Comparison of ENCODE assay signal across 16 cellular contexts in the genomic region with DNA sequence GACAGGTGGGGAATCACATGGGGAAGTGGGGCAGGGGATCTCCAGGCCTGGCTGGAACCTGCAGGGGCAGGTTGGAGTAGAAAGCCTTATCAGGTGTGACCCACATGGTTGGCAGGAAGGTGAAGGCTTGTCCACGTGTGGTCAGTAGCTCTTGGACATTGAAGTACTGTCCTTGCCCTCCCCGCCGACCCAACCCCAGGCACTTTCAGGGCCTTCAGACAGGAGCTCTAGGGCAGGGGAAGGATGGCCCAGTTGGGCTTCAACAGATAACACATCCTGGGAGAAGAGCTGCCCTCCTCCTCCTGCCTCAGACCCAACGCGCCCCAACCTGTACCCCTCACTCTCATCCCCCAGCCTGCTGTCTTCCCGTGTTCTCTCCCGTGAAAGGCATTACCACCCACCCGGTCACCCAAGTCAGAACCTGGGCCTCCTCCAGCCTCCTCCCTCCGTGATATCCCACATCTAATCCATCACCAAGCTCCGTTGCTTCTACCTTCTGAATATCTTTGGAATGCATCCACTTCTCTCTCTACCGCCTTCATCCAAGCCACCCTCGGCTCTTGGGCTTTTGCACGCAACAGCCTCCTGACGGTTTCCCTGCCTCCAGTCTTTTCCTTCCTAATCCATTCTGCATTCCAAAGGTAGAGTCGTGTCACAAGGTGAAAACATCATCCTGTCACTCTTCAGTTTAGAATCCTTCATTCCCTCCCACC. TPM values are rescaled to one million over a fixed set of nuclear protein-coding genes. Genes with fewer than 3 reads are reported as not detected.
DNase-seq lines count a peak whose midpoint lies in the region; ATAC-seq and TF ChIP-seq lines count a peak whose summit lies in the region.
"Had no signal": no experiment of that assay in that cellular context is flagged by ENCODE, and none has a peak within 500 bp of the region (broad histone marks: within the 10 kb centered on the region; RNA-seq: fewer than 3 reads in every experiment).

No MANE protein-coding gene starts in this region.

- peak overlapping the region; percentile 64 for H3K4me3 Mint-ChIP-seq in nephron progenitor cell
- H3K4me3 Mint-ChIP-seq: activated CD8-positive, alpha-beta memory T cell treated with anti-CD3 and anti-CD28 coated beads, Interleukin-2, amount 10 ng/mL, durations not matched to agents 7 days and 5 days; immature natural killer cell; natural killer cell had no signal

- TF ChIP-seq CTCF in Peyer's patch (IDR thresholded peaks at IDR 0.05) (no peak), esophagus squamous epithelium (IDR thresholded peaks at IDR 0.05) (no peak), nephron progenitor cell (IDR thresholded peaks at IDR 0.05) (no peak)

- peaks cover 0 to 93% (median 20%) of the 10 kb centered on the region in 4 donors for H3K4me1 ChIP-seq in Peyer's patch
- H3K4me1 ChIP-seq in esophagus squamous epithelium = peaks cover 55 to 100% (median 90%) of the 10 kb centered on the region in 3 donors
- H3K4me1 ChIP-seq in thymus (ENCODE audit: control insufficient read depth, insufficient read depth, low read length) = peaks cover 3% of the 10 kb centered on the region

- H3K9me3 ChIP-seq in Peyer's patch = no peaks in the 10 kb centered on the region
- H3K9me3 ChIP-seq in esophagus squamous epithelium = no peaks in the 10 kb centered on the region
- H3K9me3 ChIP-seq in thymus (ENCODE audit: control insufficient read depth) = no peaks in the 10 kb centered on the region
- H3K9me3 ChIP-seq in MG63 = no peaks in the 10 kb centered on the region
- H3K9me3 ChIP-seq: SK-N-SH had no signal

- H3K4me1 Mint-ChIP-seq in nephron progenitor cell = peaks cover 93% of the 10 kb centered on the region

- peak overlapping the region in 1 of 4 donors; percentile 29 for H3K4me3 ChIP-seq in Peyer's patch
- no peak overlapping the region for H3K4me3 ChIP-seq in esophagus squamous epithelium
- no peak overlapping the region for H3K4me3 ChIP-seq in thymus (ENCODE audit: low read length)
- no peak overlapping the region for H3K4me3 ChIP-seq in MG63
- H3K4me3 ChIP-seq: lung had no signal

- H3K27me3 Mint-ChIP-seq in nephron progenitor cell (ENCODE audit: low read depth, poor library complexity) = no peaks in the 10 kb centered on the region

- H3K27me3 ChIP-seq in Peyer's patch (no peaks in the 10 kb centered on the region), esophagus squamous epithelium (no peaks in the 10 kb centered on the region), thymus (ENCODE audit: control insufficient read depth, insufficient read depth) (no peaks in the 10 kb centered on the region), MG63 (no peaks in the 10 kb centered on the region)

- peak overlapping the region; percentile 95 for H3K27ac Mint-ChIP-seq in nephron progenitor cell
- H3K27ac Mint-ChIP-seq: activated CD8-positive, alpha-beta memory T cell treated with anti-CD3 and anti-CD28 coated beads, Interleukin-2, amount 10 ng/mL, durations not matched to agents 7 days and 5 days; immature natural killer cell; natural killer cell had no signal

- no peak for DNase-seq in Peyer's patch
- DNase-seq in esophagus squamous epithelium (lab: John Stamatoyannopoulos, UW) = no peak
- no peak for DNase-seq in nephron progenitor cell
- no peak for DNase-seq in activated naive CD4-positive, alpha-beta T cell treated with Interleukin-2 at 50 U/mL for 16 hours
- no peak for DNase-seq in NCI-H526 (lab: John Stamatoyannopoulos, UW)
- DNase-seq in MG63 = no peak
- DNase-seq: activated CD8-positive, alpha-beta memory T cell treated with anti-CD3 and anti-CD28 coated beads, Interleukin-2, amount 10 ng/mL, durations not matched to agents 7 days and 5 days; AML-193; amniotic stem cell; immature natural killer cell; natural killer cell; stimulated activated CD4-positive, alpha-beta T cell treated with anti-CD3 and anti-CD28 coated beads, Interleukin-1b, Interleukin-23, amount 100 ng/mL, for 48 hours had no signal

- peak overlapping the region in 3 of 4 donors; percentile 76 to 94 (median 85) for H3K27ac ChIP-seq in Peyer's patch
- peak overlapping the region; percentile 84 to 93 (median 90) for H3K27ac ChIP-seq in esophagus squamous epithelium
- H3K27ac ChIP-seq in thymus (ENCODE audit: low read depth) = peak overlapping the region; percentile 58

- WGBS in esophagus squamous epithelium, 2 donors = 40 to 60% methylated on average over 12 to 14 of the region's 15 CpGs
- WGBS in thymus = 93% methylated on average over 15 of the region's 15 CpGs

- H3K9me3 Mint-ChIP-seq in nephron progenitor cell = no peaks in the 10 kb centered on the region
- H3K9me3 Mint-ChIP-seq: immature natural killer cell, natural killer cell had no signal

- intact Hi-C loops in esophagus squamous epithelium (cut with DNase I) = no loop called here

- H3K36me3 ChIP-seq in Peyer's patch (no peaks in the 10 kb centered on the region), esophagus squamous epithelium (peaks cover 0 to 14% (median 0%) of the 10 kb centered on the region in 3 donors), thymus (ENCODE audit: control insufficient read depth, insufficient read depth) (no peaks in the 10 kb centered on the region), MG63 (no peaks in the 10 kb centered on the region)

- no peak for TF ChIP-seq POLR2A in Peyer's patch (IDR thresholded peaks at IDR 0.05)
- no peak for TF ChIP-seq POLR2A in esophagus squamous epithelium (IDR thresholded peaks at IDR 0.05)

- peaks cover 10% of the 10 kb centered on the region for H3K36me3 Mint-ChIP-seq in nephron progenitor cell (ENCODE audit: low read depth)
- H3K36me3 Mint-ChIP-seq: activated CD8-positive, alpha-beta memory T cell treated with anti-CD3 and anti-CD28 coated beads, Interleukin-2, amount 10 ng/mL, durations not matched to agents 7 days and 5 days; immature natural killer cell; natural killer cell had no signal

- ATAC-seq in HG02759 (IDR thresholded peaks at IDR 0.05; ENCODE audit: unreplicated experiment) = no peak
- ATAC-seq: activated CD8-positive, alpha-beta memory T cell treated with anti-CD3 and anti-CD28 coated beads, Interleukin-2, amount 10 ng/mL, durations not matched to agents 7 days and 5 days; natural killer cell had no signal

RNA-seq across cellular contexts. Expression of a gene that starts 15.9 kb away (rescaled TPM):
- total RNA-seq in Peyer's patch (100 to 1,000 TPM; 149 to 613 (median 528) TPM), esophagus squamous epithelium (100 to 1,000 TPM; 104 to 243 (median 112) TPM)
- 40.6 TPM for polyA plus RNA-seq in thymus
- 28.5 and 33.0 TPM in 2 replicates for total RNA-seq in MG63 (2014; rRNA removed; shearing (Covaris generic); ENCODE audit: low replicate concordance)
- polyA plus RNA-seq: immature natural killer cell had no signal
